Comparison of ENCODE assay signal across 11 cellular contexts in the genomic region with DNA sequence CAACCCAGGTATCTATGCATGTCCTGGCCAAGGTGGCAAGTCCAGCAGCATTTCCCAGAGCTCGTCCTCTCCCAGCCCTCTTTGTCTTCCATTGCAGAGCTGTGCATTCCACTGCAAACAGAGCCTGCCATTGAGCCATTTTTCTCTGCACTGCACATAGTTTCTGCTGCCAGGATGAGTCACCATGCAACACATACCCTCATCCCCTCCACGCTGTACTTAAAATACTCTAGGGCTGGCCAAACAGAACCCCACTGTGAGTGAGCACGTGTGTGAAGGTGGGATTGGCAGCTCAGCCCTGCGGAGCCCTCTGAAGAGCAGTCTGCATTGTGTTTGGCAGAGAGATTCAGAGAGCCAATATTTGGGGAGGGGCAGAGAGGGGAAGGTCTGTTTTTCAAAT. TPM values are rescaled to one million over a fixed set of nuclear protein-coding genes. Genes with fewer than 3 reads are reported as not detected.
DNase-seq lines count a peak whose midpoint lies in the region; ATAC-seq, FAIRE-seq and TF ChIP-seq lines count a peak whose summit lies in the region.
"Had no signal": no experiment of that assay in that cellular context is flagged by ENCODE, and none has a peak within 500 bp of the region (broad histone marks: within the 10 kb centered on the region; RNA-seq: fewer than 3 reads in every experiment).

No MANE protein-coding gene starts in this region.

- intact Hi-C loops in psoas muscle (cut with DNase I): loop anchor here (5.0 to 10.0 kb wide), 3 partner anchors 205 to 638 kb away; no protein-coding TSS in a partner anchor

- no peak for ATAC-seq in psoas muscle
- no peak for ATAC-seq in HG02973 (IDR thresholded peaks at IDR 0.05; ENCODE audit: unreplicated experiment)
- ATAC-seq in GM21390 (IDR thresholded peaks at IDR 0.05; ENCODE audit: unreplicated experiment): no peak
- ATAC-seq in HG03432 (IDR thresholded peaks at IDR 0.05; ENCODE audit: unreplicated experiment): no peak

- H3K9me3 ChIP-seq in psoas muscle: no peaks in the 10 kb centered on the region
- H3K9me3 ChIP-seq: adrenal gland had no signal

- TF ChIP-seq CTCF in fibroblast of the aortic adventitia (IDR thresholded peaks at IDR 0.05; ENCODE audit: insufficient read depth, low read length) (no peak), psoas muscle (IDR thresholded peaks at IDR 0.05) (no peak)

- DNase-seq in HCEC 1CT: peak; percentile 60
- peak; percentile 72 for DNase-seq in RCC 7860 (ENCODE audit: low spot score)
- DNase-seq in fibroblast of the aortic adventitia (ENCODE audit: low read depth): peak; percentile 79
- no peak for DNase-seq in psoas muscle
- no peak for DNase-seq in putamen (ENCODE audit: low spot score)
- DNase-seq: MM.1S; stimulated activated CD4-positive, alpha-beta T cell treated with anti-CD3 and anti-CD28 coated beads, Interleukin-4, amount 100 ng/mL, for 4 hours had no signal

- H3K4me1 ChIP-seq in psoas muscle: peaks cover 19% of the 10 kb centered on the region

- no peak overlapping the region for H3K4me3 ChIP-seq in fibroblast of the aortic adventitia (ENCODE audit: low read depth, low read length)
- H3K4me3 ChIP-seq in psoas muscle: no peak overlapping the region

- peak; percentile 53 for FAIRE-seq in RCC 7860 (lab: Jason Lieb, UNC)

- peaks cover 0 to 5% of the 10 kb centered on the region in 2 donors for H3K36me3 ChIP-seq in psoas muscle (ENCODE audit: insufficient read depth in 1 of 2, low read depth in 1 of 2)
- H3K36me3 ChIP-seq: adrenal gland had no signal

- WGBS in psoas muscle, 3 donors: 27 to 35% (median 31%) methylated on average over 4 of the region's 4 CpGs

- H3K27me3 ChIP-seq in psoas muscle (ENCODE audit: insufficient read depth in 3 of 3, low read length in 2 of 3): no peaks in the 10 kb centered on the region
- H3K27me3 ChIP-seq: adrenal gland had no signal

- peak overlapping the region; percentile 41 for H3K27ac ChIP-seq in psoas muscle

RNA-seq across cellular contexts. Expression of a gene that starts 3.9 kb away (rescaled TPM):
- total RNA-seq in fibroblast of the aortic adventitia (ENCODE audit: low replicate concordance): 13.7 and 39.7 TPM in 2 replicates
- 1,000 to 10,000 TPM in 2 of 4 donors, 100 to 1,000 TPM in 2; 290 to 1,098 (median 779) TPM for total RNA-seq in psoas muscle
- 100 to 1,000 TPM; 176 to 263 (median 228) TPM for polyA plus RNA-seq in psoas muscle

Comparison
In these comparisons a context has a peak if more than half of its experiments do, and no peak if none do; other contexts are left out.
1. DNase-seq: peak in HCEC 1CT (single experiment), RCC 7860 (single experiment) and fibroblast of the aortic adventitia (single experiment); none in psoas muscle (0 of 2) and putamen (single experiment).